8 cellular contexts compared by ENCODE assay signal in genomic region chr11:86743223-86744118, GRCh38. TPM values are rescaled to one million over a fixed set of nuclear protein-coding genes. Genes with fewer than 3 reads are reported as not detected.
A peak's percentile ranks its signal among the peaks of the same experiment; 100 is the strongest.
DNase-seq lines count a peak whose midpoint lies in the region; ATAC-seq, FAIRE-seq and TF ChIP-seq lines count a peak whose summit lies in the region.

No MANE protein-coding gene starts in this region.

- POLR2A ChIA-PET in A549 (lab: Yijun Ruan, JAX) = interaction anchor here (0.7 to 1.1 kb wide), 3 partner anchors 55 to 135 kb away, joined by 3 to 5 read pairs (median 3); partner anchors contain the start of gene PRSS23

- TF ChIP-seq POLR2A in A549 (IDR thresholded peaks at IDR 0.05; ENCODE audit: low read length) = no peak

- intact Hi-C loops in posterior vena cava (cut with DNase I) = loop anchor here in 1 of 2 donors (5.0 to 10.0 kb wide), 3 partner anchors 59 to 109 kb away; partner anchors contain the start of genes ME3 and PRSS23

- DNase-seq in A549 (ENCODE audit: low read depth in 1 of 2, low spot score in 1 of 2) = peak; percentile 78 to 94
- DNase-seq in HCEC 1CT = peak; percentile 99
- peak; percentile 97 for DNase-seq in epithelial cell of esophagus (ENCODE audit: low read depth)
- peak; percentile 85 for DNase-seq in posterior vena cava (ENCODE audit: low spot score)
- no peak for DNase-seq in retina
- DNase-seq in midbrain (lab: John Stamatoyannopoulos, UW) = no peak

- ATAC-seq in A549 (peak; percentile 72 to 74), SK-N-SH treated with all-trans-retinoic acid at 6 μM for 48 hours (peak; percentile 67), GM21367 (IDR thresholded peaks at IDR 0.05; ENCODE audit: unreplicated experiment) (no peak)

- H3K27ac ChIP-seq in A549 = peak overlapping the region; percentile 88 to 93

- peak; percentile 59 for FAIRE-seq in A549 (lab: Jason Lieb, UNC)

- peak overlapping the region; percentile 80 for H3K4me2 ChIP-seq in A549

- CTCF ChIA-PET in A549 (lab: Yijun Ruan, JAX) = interaction anchor here (0.9 to 1.3 kb wide), 3 partner anchors 56 to 69 kb away, joined by 3 to 9 read pairs (median 6); partner anchors contain the start of gene PRSS23

- peaks cover 74% of the 10 kb centered on the region for H3K4me1 ChIP-seq in A549

- peak; percentile 67 to 79; a peak in 3 of 5 replicates for TF ChIP-seq EP300 in A549 (IDR thresholded peaks at IDR 0.05)

- TF ChIP-seq RAD21 in A549 (conservative IDR thresholded peaks at IDR 0.05 in 1 of 2, IDR thresholded peaks at IDR 0.05 in 1 of 2) = peak in 1 of 2 experiments; percentile 29; a peak in 3 of 5 replicates

- WGBS in A549 (ENCODE audit: missing lambda C conversion rate) = 3% methylated on average over 7 of the region's 7 CpGs

- TF ChIP-seq CTCF in A549 (IDR thresholded peaks at IDR 0.05) = no peak
- TF ChIP-seq CTCF in epithelial cell of esophagus (IDR thresholded peaks at IDR 0.05; ENCODE audit: insufficient read depth, low read depth, low read length, missing control alignments) = peak; percentile 12

- H3K4me3 ChIP-seq in A549 = no peak overlapping the region
- H3K4me3 ChIP-seq in epithelial cell of esophagus (ENCODE audit: low read length) = no peak overlapping the region

- H3K9me3 ChIP-seq in A549 = peaks cover 6% of the 10 kb centered on the region; the same call in 1 of the 3 replicates

TF ChIP-seq in A549, 52 proteins besides CTCF, POLR2A, EP300 and RAD21 (continues in another document):
- TF ChIP-seq ESRRA (IDR thresholded peaks at IDR 0.05; ENCODE audit: borderline replicate concordance, low read length) = peak; percentile 88
- TF ChIP-seq RFX5 (IDR thresholded peaks at IDR 0.05) = peak; percentile 98
- TF ChIP-seq USF2 (IDR thresholded peaks at IDR 0.05) = no peak
- peak; percentile 58; the same call in 1 of the 2 replicates for TF ChIP-seq NFE2L2 (conservative IDR thresholded peaks at IDR 0.05; ENCODE audit: low read length)
- TF ChIP-seq BHLHE40 (IDR thresholded peaks at IDR 0.05; ENCODE audit: low read depth, low read length) = no peak
- no peak for TF ChIP-seq RNF2 (IDR thresholded peaks at IDR 0.05; ENCODE audit: borderline replicate concordance, low read depth)
- peak; percentile 87 for TF ChIP-seq MAFK (IDR thresholded peaks at IDR 0.05; ENCODE audit: partially characterized antibody)
- no peak for TF ChIP-seq CHD2 (IDR thresholded peaks at IDR 0.05; ENCODE audit: low read length, partially characterized antibody)
- peak; percentile 39; the same call in 1 of the 2 replicates for TF ChIP-seq E2F6 (IDR thresholded peaks at IDR 0.05; ENCODE audit: borderline replicate concordance, low read depth)
- no peak for TF ChIP-seq KDM5A (IDR thresholded peaks at IDR 0.05)
- TF ChIP-seq FOSL2 (IDR thresholded peaks at IDR 0.05) = peak; percentile 98
- TF ChIP-seq FOSL2 (CRISPR knock-in tag; IDR thresholded peaks at IDR 0.05) = peak; percentile 98
- TF ChIP-seq ATOH8 (CRISPR knock-in tag; IDR thresholded peaks at IDR 0.05; ENCODE audit: low read depth) = peak; percentile 47; the same call in 1 of the 2 replicates
- TF ChIP-seq SMC3 (IDR thresholded peaks at IDR 0.05) = no peak; the same call in 1 of the 3 replicates
- peak; percentile 86 to 89; a peak in 3 of 5 replicates for TF ChIP-seq JUN (IDR thresholded peaks at IDR 0.05)
- TF ChIP-seq CBX2 (IDR thresholded peaks at IDR 0.05; ENCODE audit: borderline replicate concordance, low read depth) = no peak

TF ChIP-seq in SK-N-SH treated with all-trans-retinoic acid at 6 μM for 48 hours, 23 proteins besides CTCF, POLR2A, EP300 and RAD21:
- TF ChIP-seq TOX (CRISPR knock-in tag; IDR thresholded peaks at IDR 0.05; ENCODE audit: borderline replicate concordance) (peak; percentile 93), ZNF8 (CRISPR knock-in tag; IDR thresholded peaks at IDR 0.05) (no peak), RARB (CRISPR knock-in tag; IDR thresholded peaks at IDR 0.05) (peak; percentile 49), TCF4 (CRISPR knock-in tag; IDR thresholded peaks at IDR 0.05; ENCODE audit: borderline replicate concordance) (no peak; the same call in 1 of the 2 replicates), CREB5 (CRISPR knock-in tag; IDR thresholded peaks at IDR 0.05; ENCODE audit: low read depth) (peak; percentile 80; the same call in 1 of the 2 replicates), POU6F1 (CRISPR knock-in tag; IDR thresholded peaks at IDR 0.05; ENCODE audit: borderline replicate concordance, low read depth) (peak; percentile 60; the same call in 1 of the 2 replicates), CSDC2 (CRISPR knock-in tag; IDR thresholded peaks at IDR 0.05) (peak; percentile 79; the same call in 1 of the 2 replicates), ZFP30 (CRISPR knock-in tag; IDR thresholded peaks at IDR 0.05) (no peak), SNAI2 (CRISPR knock-in tag; IDR thresholded peaks at IDR 0.05) (0 out of 2 replicates have a peak, but pooled peaks have one; percentile 55), ZC3H10 (CRISPR knock-in tag; IDR thresholded peaks at IDR 0.05) (peak; percentile 82), ISL1 (CRISPR knock-in tag; IDR thresholded peaks at IDR 0.05) (peak; percentile 93), ZFP3 (CRISPR knock-in tag; IDR thresholded peaks at IDR 0.05) (peak; percentile 42; the same call in 1 of the 2 replicates), PATZ1 (CRISPR knock-in tag; IDR thresholded peaks at IDR 0.05; ENCODE audit: borderline replicate concordance) (peak; percentile 92), CSRNP3 (CRISPR knock-in tag; IDR thresholded peaks at IDR 0.05) (peak; percentile 54; the same call in 1 of the 2 replicates)

RNA-seq across cellular contexts. Expression of gene PRSS23, which starts 56.9 kb away (rescaled TPM):
- polyA plus RNA-seq in A549 (2011; rRNA removed) (240 and 282 TPM in 2 replicates), A549 (2017; fragmentation: RNase III; extraction: RNeasy Plus Mini Kit Qiagen cat#74134 plus additional on column Dnase treatment) (199 to 247 TPM (median 217 TPM) in 3 replicates)
- polyA plus RNA-seq in A549 (2012; cell fraction: cytosol; rRNA removed) = 114 and 212 TPM in 2 replicates
- 111 and 129 TPM in 2 replicates for polyA plus RNA-seq in A549 (2012; cell fraction: nucleus; rRNA removed)
- 340 and 362 TPM in 2 replicates for polyA minus RNA-seq in A549 (2011; rRNA and poly(A)+ RNA removed)
- total RNA-seq in posterior vena cava = 100 to 1,000 TPM; 208 to 261 TPM

Comparison
In these comparisons a context has a peak if more than half of its experiments do, and no peak if none do; other contexts are left out.
1. DNase-seq: peak in A549 (2 of 2), HCEC 1CT (single experiment), epithelial cell of esophagus (single experiment) and posterior vena cava (single experiment); none in retina (single experiment) and midbrain (single experiment).
2. Of the 1 proteins assayed by ChIP-seq in both A549 and SK-N-SH treated with all-trans-retinoic acid at 6 μM for 48 hours: peak only in A549: none; only in SK-N-SH treated with all-trans-retinoic acid at 6 μM for 48 hours: RARB; in both: none; in neither: 0.